20 cellular contexts compared by ENCODE assay signal in the genomic region with DNA sequence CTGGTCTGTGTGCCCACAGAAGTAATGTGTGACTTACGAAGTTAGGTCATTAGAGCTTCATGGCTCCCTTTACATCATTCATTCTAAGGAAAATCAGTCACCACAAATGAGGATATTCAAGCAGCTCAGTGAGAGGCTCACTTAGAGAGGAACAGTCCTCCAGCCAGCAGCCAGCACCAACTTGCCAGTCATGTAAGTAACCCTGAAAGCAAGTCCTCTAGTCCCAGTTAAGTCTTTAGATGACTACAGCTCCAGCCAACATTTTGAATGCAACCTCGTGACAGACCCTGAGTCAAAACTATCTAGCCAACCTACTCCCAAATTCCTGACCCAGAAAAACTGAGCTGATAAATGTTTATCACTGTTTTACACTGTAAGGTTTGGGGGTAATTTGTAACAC.
DNase-seq lines count a peak whose midpoint lies in the region; ATAC-seq, FAIRE-seq and TF ChIP-seq lines count a peak whose summit lies in the region.
"Had no signal": no experiment of that assay in that cellular context is flagged by ENCODE, and none has a peak within 500 bp of the region (broad histone marks: within the 10 kb centered on the region; RNA-seq: fewer than 3 reads in every experiment).

No MANE protein-coding gene starts in this region.

- no peak for TF ChIP-seq RAD21 in GM12878 (IDR thresholded peaks at IDR 0.05; ENCODE audit: insufficient read depth, low read depth, low read length)

- no peak for TF ChIP-seq CTCF in H9 (conservative IDR thresholded peaks at IDR 0.05)
- TF ChIP-seq CTCF in GM12878 (IDR thresholded peaks at IDR 0.05 in 2 of 3, conservative IDR thresholded peaks at IDR 0.05 in 1 of 3; ENCODE audit: control insufficient read depth in 2 of 3, extremely low read depth in 1 of 3, insufficient read depth in 1 of 3, low read depth in 3 of 3, low read length in 3 of 3), result no peak
- no peak for TF ChIP-seq CTCF in PC-3 (conservative IDR thresholded peaks at IDR 0.05; ENCODE audit: low read depth, low read length)

- no peak overlapping the region for H2BK12ac ChIP-seq in H9 (ENCODE audit: insufficient read length, low read depth, low read length)

- H3K23me2 ChIP-seq in H9 (ENCODE audit: insufficient read length, low read depth, low read length, poor library complexity, severe bottlenecking), result no peaks in the 10 kb centered on the region

- DNase-seq in activated T-cell treated with anti-CD3 and anti-CD28 coated beads, Interleukin-2, amount 50 U/mL, for 4 hours, result no peak
- DNase-seq in activated T-cell treated with anti-CD3 and anti-CD28 coated beads for 4 hours (no peak), H9 (no peak), GM12878 (ENCODE audit: low read depth, low spot score) (no peak), renal cortical epithelial cell (ENCODE audit: low read depth) (peak; percentile 8), SW480 (ENCODE audit: low spot score) (no peak), T-helper 9 cell (no peak), PC-3 (no peak)
- DNase-seq: activated naive CD4-positive, alpha-beta T cell treated with anti-CD3 and anti-CD28 coated beads, Interleukin-2, amount 50 U/mL, for 16 hours; Caco-2; dorsolateral prefrontal cortex; GF-D8; HFFc6; hippocampal formation; left colon; NCI-H510A; ovary; stomach had no signal

- no peak for TF ChIP-seq EP300 in GM12878 (IDR thresholded peaks at IDR 0.05; ENCODE audit: borderline replicate concordance in 1 of 2, control insufficient read depth in 1 of 2, low read depth in 2 of 2, low read length in 2 of 2)

- CTCF ChIA-PET in GM12878 (lab: Yijun Ruan, JAX) (interaction anchor here (1.0 to 3.9 kb wide), 6 partner anchors 18 to 76 kb away, joined by 3 to 21 read pairs (median 3); no protein-coding TSS in a partner anchor), PC-3 (lab: Charles Lee) (no interaction called here)

- H3K27ac Mint-ChIP-seq in H9, result peak overlapping the region; percentile 16 to 94 (median 50); a peak in 5 of 7 replicates
- H3K27ac Mint-ChIP-seq: HFFc6 had no signal

- peaks cover 5% of the 10 kb centered on the region for H3K36me3 Mint-ChIP-seq in activated T-cell treated with anti-CD3 and anti-CD28 coated beads, Interleukin-2, amount 50 U/mL, for 4 hours (ENCODE audit: insufficient read depth)
- no peaks in the 10 kb centered on the region for H3K36me3 Mint-ChIP-seq in H9 (ENCODE audit: insufficient read depth in 1 of 3, low read depth in 3 of 3)

- TF ChIP-seq POLR2A in GM12878 (IDR thresholded peaks at IDR 0.05; ENCODE audit: low read depth, low read length), result no peak

- H2AK5ac ChIP-seq in H9 (ENCODE audit: insufficient read length, low read length), result no peak overlapping the region

- no peak overlapping the region for H3K27ac ChIP-seq in H9 (ENCODE audit: insufficient read length, low read depth, low read length)
- no peak overlapping the region for H3K27ac ChIP-seq in GM12878 (ENCODE audit: control insufficient read depth, insufficient read depth)
- no peak overlapping the region for H3K27ac ChIP-seq in PC-3 (ENCODE audit: low read length)
- H3K27ac ChIP-seq: breast epithelium, dorsolateral prefrontal cortex, ovary, SK-N-MC, stomach had no signal

- no CpG with 5 or more reads among the region's 2 CpGs for WGBS in H9 (ENCODE audit: extremely low coverage, insufficient read length, low lambda C conversion rate)
- 46% methylated on average over 2 of the region's 2 CpGs for WGBS in GM12878 (ENCODE audit: insufficient coverage, insufficient replicate concordance, low lambda C conversion rate, missing lambda C conversion rate)

- no peak overlapping the region for H4K8ac ChIP-seq in H9 (replicated peaks; ENCODE audit: insufficient read length, low read depth, low read length)

- no peak overlapping the region for H3K4me3 Mint-ChIP-seq in activated T-cell treated with anti-CD3 and anti-CD28 coated beads, Interleukin-2, amount 50 U/mL, for 4 hours
- no peak overlapping the region for H3K4me3 Mint-ChIP-seq in H9
- H3K4me3 Mint-ChIP-seq: HFFc6 had no signal

- peaks cover 55% of the 10 kb centered on the region for H3K4me1 Mint-ChIP-seq in activated T-cell treated with anti-CD3 and anti-CD28 coated beads, Interleukin-2, amount 50 U/mL, for 4 hours (ENCODE audit: low read depth)
- peaks cover 25 to 33% of the 10 kb centered on the region in 2 experiments for H3K4me1 Mint-ChIP-seq in H9

- peaks cover 3% of the 10 kb centered on the region for H3K79me1 ChIP-seq in H9 (ENCODE audit: insufficient read depth, low read depth, low read length, poor library complexity, severe bottlenecking)

- H3K18ac ChIP-seq in H9 (ENCODE audit: insufficient read length, low read depth, low read length), result no peak overlapping the region

- no peak overlapping the region for H3T11ph ChIP-seq in H9 (ENCODE audit: low read length)

- H3K9me2 ChIP-seq in PC-3 (replicated peaks; ENCODE audit: low read length), result no peaks in the 10 kb centered on the region

- H3K4me1 ChIP-seq in H9 (ENCODE audit: insufficient read depth, low read length) (peaks cover 2% of the 10 kb centered on the region; the same call in 1 of the 2 replicates), GM12878 (ENCODE audit: control insufficient read depth, insufficient read depth, low read length) (0 out of 2 replicates have a peak, but pooled peaks cover 4% of the 10 kb centered on the region), PC-3 (ENCODE audit: insufficient read depth, low read length) (no peaks in the 10 kb centered on the region)
- H3K4me1 ChIP-seq: breast epithelium had no signal

- no peak overlapping the region for H3K56ac ChIP-seq in H9 (ENCODE audit: insufficient read length, low read depth, low read length)

- H4K5ac ChIP-seq in H9 (ENCODE audit: insufficient read length, low read depth, low read length), result no peak overlapping the region

- no peak for FAIRE-seq in GM12878 (lab: Jason Lieb, UNC)

- H3K4ac ChIP-seq in H9 (ENCODE audit: low read depth, low read length), result no peak overlapping the region

- H3K36me3 ChIP-seq in GM12878 (ENCODE audit: control insufficient read depth in 2 of 2, insufficient read depth in 2 of 2, low read length in 1 of 2), result no peaks in the 10 kb centered on the region
- H3K36me3 ChIP-seq in PC-3 (ENCODE audit: low read depth, low read length), result no peaks in the 10 kb centered on the region
- H3K36me3 ChIP-seq: breast epithelium, ovary, stomach had no signal

- no peak overlapping the region for H3K9ac ChIP-seq in H9 (ENCODE audit: extremely low read depth, insufficient read length, low read length)
- H3K9ac ChIP-seq in GM12878 (ENCODE audit: control insufficient read depth, insufficient read depth, low read length), result no peak overlapping the region
- no peak overlapping the region for H3K9ac ChIP-seq in PC-3 (ENCODE audit: low read length)

- no peaks in the 10 kb centered on the region for H3K9me3 Mint-ChIP-seq in activated T-cell treated with anti-CD3 and anti-CD28 coated beads, Interleukin-2, amount 50 U/mL, for 4 hours
- H3K9me3 Mint-ChIP-seq in H9, result no peaks in the 10 kb centered on the region
- H3K9me3 Mint-ChIP-seq: HFFc6 had no signal

- SMC1A ChIA-PET in GM12878 (lab: Charles Lee; ENCODE audit: uncharacterized antibody, unreplicated experiment), result interaction anchor here (0.7 to 2.9 kb wide), 6 partner anchors 13 to 159 kb away, joined by 3 to 13 read pairs (median 4); no protein-coding TSS in a partner anchor

- no peak overlapping the region for H3K4me3 ChIP-seq in GM12878
- no peak overlapping the region for H3K4me3 ChIP-seq in PC-3 (ENCODE audit: low read length)
- H3K4me3 ChIP-seq: breast epithelium, dorsolateral prefrontal cortex, ovary, SK-N-MC, stomach had no signal

- H3K79me2 ChIP-seq in H9 (ENCODE audit: insufficient read depth, low read length) (peaks cover 1% of the 10 kb centered on the region; the same call in 1 of the 2 replicates), GM12878 (ENCODE audit: control insufficient read depth, insufficient read depth, low read length) (peaks cover 21% of the 10 kb centered on the region), PC-3 (ENCODE audit: low read length) (peaks cover 43% of the 10 kb centered on the region)

- H3K23ac ChIP-seq in H9 (ENCODE audit: insufficient read length, low read depth, low read length), result no peak overlapping the region

- RAD21 ChIA-PET in GM12878 (lab: Charles Lee; ENCODE audit: unreplicated experiment), result interaction anchor here (1.2 to 1.4 kb wide), 4 partner anchors 13 to 77 kb away, joined by 4 to 8 read pairs (median 4); a partner anchor contains a TSS

- H3K27me3 ChIP-seq in H9 (ENCODE audit: insufficient read depth, low read length) (no peaks in the 10 kb centered on the region), GM12878 (replicated peaks in 1 of 2; ENCODE audit: control insufficient read depth in 2 of 2, insufficient read depth in 2 of 2, low read length in 1 of 2) (no peaks in the 10 kb centered on the region), PC-3 (ENCODE audit: low read length) (no peaks in the 10 kb centered on the region)
- H3K27me3 ChIP-seq: breast epithelium, dorsolateral prefrontal cortex, ovary, stomach had no signal

- H4K91ac ChIP-seq in H9 (ENCODE audit: insufficient read length, low read depth, low read length), result no peak overlapping the region

- in situ Hi-C loops in GM12878 (cut with MboI), result no loop called here

- POLR2A ChIA-PET in GM12878 (lab: Charles Lee), result interaction anchor here (0.5 to 1.1 kb wide), 3 partner anchors 14 to 77 kb away, joined by 3 to 5 read pairs (median 3); no protein-coding TSS in a partner anchor
- POLR2A ChIA-PET in PC-3 (lab: Charles Lee; ENCODE audit: unreplicated experiment), result no interaction called here

- no TSS peak for BruUV-seq in GM12878 (replicated peaks; lab: Mats Ljungman, UMichigan)
- no TSS peak for BruUV-seq in PC-3 (replicated peaks; lab: Mats Ljungman, UMichigan)

- no peaks in the 10 kb centered on the region for H4K20me1 ChIP-seq in H9 (ENCODE audit: control insufficient read depth, insufficient read depth, insufficient read length)
- H4K20me1 ChIP-seq in GM12878 (ENCODE audit: control insufficient read depth, insufficient read depth), result no peaks in the 10 kb centered on the region
- H4K20me1 ChIP-seq in PC-3 (ENCODE audit: low read length), result no peaks in the 10 kb centered on the region

- no peak overlapping the region for H3K14ac ChIP-seq in H9 (ENCODE audit: insufficient read depth, low read length)

- peak; percentile 43 to 69 for ATAC-seq in activated T-cell treated with anti-CD3 and anti-CD28 coated beads, Interleukin-2, amount 50 U/mL, for 4 hours
- ATAC-seq in GM12878 (peak; percentile 68), PC-3 (no peak)
- ATAC-seq: left colon had no signal

- intact Hi-C loops in GM12878 (cut with micrococcal nuclease; ENCODE audit: unreplicated experiment), result no loop called here
- intact Hi-C loops in PC-3 (cut with micrococcal nuclease), result no loop called here

- H2AFZ ChIP-seq in H9 (ENCODE audit: low read length), result no peak overlapping the region
- H2AFZ ChIP-seq in GM12878 (ENCODE audit: control insufficient read depth, low read depth, low read length), result no peak overlapping the region
- H2AFZ ChIP-seq in PC-3 (ENCODE audit: low read length), result no peak overlapping the region

- no peak overlapping the region for H2BK20ac ChIP-seq in H9 (ENCODE audit: low read depth, low read length, poor library complexity, severe bottlenecking)

- no peak overlapping the region for H3K4me2 ChIP-seq in H9 (ENCODE audit: insufficient read depth, insufficient read length, low read length)
- no peak overlapping the region for H3K4me2 ChIP-seq in GM12878 (ENCODE audit: control insufficient read depth, insufficient read depth)
- H3K4me2 ChIP-seq in PC-3 (ENCODE audit: low read length), result no peak overlapping the region

- H3K9me3 ChIP-seq in H9 (ENCODE audit: control insufficient read depth, low read depth, low read length), result no peaks in the 10 kb centered on the region
- H3K9me3 ChIP-seq in GM12878 (replicated peaks; ENCODE audit: control insufficient read depth, insufficient read depth, low read length), result no peaks in the 10 kb centered on the region; the same call in 2 of the 3 replicates
- H3K9me3 ChIP-seq in PC-3 (ENCODE audit: low read length), result no peaks in the 10 kb centered on the region
- H3K9me3 ChIP-seq: breast epithelium, Caco-2, ovary, stomach had no signal

- H3K27me3 Mint-ChIP-seq in activated T-cell treated with anti-CD3 and anti-CD28 coated beads, Interleukin-2, amount 50 U/mL, for 4 hours (ENCODE audit: low read depth), result no peaks in the 10 kb centered on the region
- H3K27me3 Mint-ChIP-seq in H9 (ENCODE audit: low read depth), result no peaks in the 10 kb centered on the region

- no peaks in the 10 kb centered on the region for H3F3A ChIP-seq in PC-3 (ENCODE audit: low read length, unreplicated experiment)

- H2BK120ac ChIP-seq in H9 (ENCODE audit: low read depth, low read length, poor library complexity, severe bottlenecking), result no peak overlapping the region

- no peak overlapping the region for H2BK5ac ChIP-seq in H9 (ENCODE audit: insufficient read length, low read length)

- no peak overlapping the region for H2BK15ac ChIP-seq in H9 (ENCODE audit: low read depth, low read length)
